Comparison of ENCODE assay signal across 8 cellular contexts in genomic region chr2:145423809-145424208, GRCh38.
"Had no signal": no experiment of that assay in that cellular context is flagged by ENCODE, and none has a peak within 500 bp of the region (broad histone marks: within the 10 kb centered on the region; RNA-seq: fewer than 3 reads in every experiment).

No MANE protein-coding gene starts in this region.

- H2AFZ ChIP-seq: GM23338 had no signal

- H3K4me3 ChIP-seq: GM23338 had no signal

- DNase-seq: H9, HCEC 1CT, Kasumi-1, KG1 had no signal

- FAIRE-seq: H1, H54, HTR-8/SVneo had no signal

- H3K4me2 ChIP-seq: GM23338 had no signal

- ATAC-seq: GM23338 had no signal
